In the genomic region with DNA sequence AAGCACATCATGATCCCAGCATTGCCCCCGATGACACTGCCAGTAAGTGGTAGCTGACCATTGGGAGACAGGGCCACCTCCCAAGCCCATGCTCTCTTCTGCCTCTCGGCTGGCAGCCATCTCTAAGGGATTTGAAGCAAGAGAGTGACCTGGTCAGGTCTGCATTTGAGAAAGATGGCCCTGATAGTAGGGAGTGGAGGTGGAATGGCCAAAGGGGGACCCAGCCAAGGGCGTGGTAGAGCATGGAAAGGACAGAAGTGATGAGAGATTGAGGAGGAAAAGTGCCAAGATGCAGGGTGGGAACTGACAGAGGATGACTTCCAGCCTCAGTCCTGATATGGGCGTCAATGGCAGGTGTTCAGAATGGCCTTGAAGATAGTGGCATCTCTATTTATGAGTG, we compare ENCODE assay signal across 2 cellular contexts.
TF ChIP-seq lines count a peak whose summit lies in the region.

No MANE protein-coding gene starts in this region.

TF ChIP-seq in IMR-90, 13 proteins besides CTCF, POLR2A, EP300 and RAD21:
- TF ChIP-seq BHLHE40 (IDR thresholded peaks at IDR 0.05; ENCODE audit: low read depth, low read length) (no peak), NFE2L2 (IDR thresholded peaks at IDR 0.05; ENCODE audit: low read depth, low read length) (no peak), MAZ (IDR thresholded peaks at IDR 0.05; ENCODE audit: borderline replicate concordance, low read depth, low read length) (no peak), RFX5 (IDR thresholded peaks at IDR 0.05; ENCODE audit: low read depth, low read length) (no peak), CEBPB (IDR thresholded peaks at IDR 0.05; ENCODE audit: low read depth, low read length) (no peak), MXI1 (IDR thresholded peaks at IDR 0.05; ENCODE audit: borderline replicate concordance, low read depth, low read length) (no peak)
- TF ChIP-seq, protein P1, sequence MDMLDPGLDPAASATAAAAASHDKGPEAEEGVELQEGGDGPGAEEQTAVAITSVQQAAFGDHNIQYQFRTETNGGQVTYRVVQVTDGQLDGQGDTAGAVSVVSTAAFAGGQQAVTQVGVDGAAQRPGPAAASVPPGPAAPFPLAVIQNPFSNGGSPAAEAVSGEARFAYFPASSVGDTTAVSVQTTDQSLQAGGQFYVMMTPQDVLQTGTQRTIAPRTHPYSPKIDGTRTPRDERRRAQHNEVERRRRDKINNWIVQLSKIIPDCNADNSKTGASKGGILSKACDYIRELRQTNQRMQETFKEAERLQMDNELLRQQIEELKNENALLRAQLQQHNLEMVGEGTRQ (IDR thresholded peaks at IDR 0.05; ENCODE audit: low read depth, low read length) = no peak

TF ChIP-seq in H1, 55 proteins besides CTCF, POLR2A, EP300 and RAD21:
- TF ChIP-seq PHF8 (conservative IDR thresholded peaks at IDR 0.05; ENCODE audit: low read depth, low read length) (no peak), MAFK (IDR thresholded peaks at IDR 0.05; ENCODE audit: low read depth, low read length) (no peak), HDAC2 (IDR thresholded peaks at IDR 0.05; ENCODE audit: borderline replicate concordance in 1 of 2, low read depth in 2 of 2, low read length in 2 of 2) (no peak), TCF12 (IDR thresholded peaks at IDR 0.05; ENCODE audit: low read depth, low read length) (no peak), EZH2 (IDR thresholded peaks at IDR 0.05; ENCODE audit: low read depth, low read length, severe bottlenecking) (no peak), CTBP2 (IDR thresholded peaks at IDR 0.05; ENCODE audit: borderline replicate concordance, insufficient read depth, insufficient read length, low read length) (no peak), CBX5 (IDR thresholded peaks at IDR 0.05; ENCODE audit: low read depth, low read length) (no peak), GTF2F1 (IDR thresholded peaks at IDR 0.05; ENCODE audit: borderline replicate concordance, low read depth, low read length) (no peak), CBX8 (IDR thresholded peaks at IDR 0.05; ENCODE audit: borderline replicate concordance, low read depth, low read length) (no peak), CEBPB (IDR thresholded peaks at IDR 0.05; ENCODE audit: low read depth, low read length) (no peak), CHD1 (IDR thresholded peaks at IDR 0.05; ENCODE audit: low read depth, low read length) (no peak), SIRT6 (IDR thresholded peaks at IDR 0.05; ENCODE audit: low read length) (no peak), SIX5 (IDR thresholded peaks at IDR 0.05; ENCODE audit: low read depth, low read length) (no peak), JUND (IDR thresholded peaks at IDR 0.05; ENCODE audit: low read length) (no peak)
- TF ChIP-seq, protein P2, sequence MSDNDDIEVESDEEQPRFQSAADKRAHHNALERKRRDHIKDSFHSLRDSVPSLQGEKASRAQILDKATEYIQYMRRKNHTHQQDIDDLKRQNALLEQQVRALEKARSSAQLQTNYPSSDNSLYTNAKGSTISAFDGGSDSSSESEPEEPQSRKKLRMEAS (IDR thresholded peaks at IDR 0.05) = no peak
TF ChIP-seq in H1: peak in this region for 0.
